Comparison of ENCODE assay signal across 1 cellular context in genomic region chr5:53025506-53025905, GRCh38.
TF ChIP-seq lines count a peak whose summit lies in the region.

No MANE protein-coding gene starts in this region.

TF ChIP-seq in HepG2, 621 proteins besides CTCF, POLR2A, EP300 and RAD21 (continued from another document and continues in another):
- TF ChIP-seq, protein P1, sequence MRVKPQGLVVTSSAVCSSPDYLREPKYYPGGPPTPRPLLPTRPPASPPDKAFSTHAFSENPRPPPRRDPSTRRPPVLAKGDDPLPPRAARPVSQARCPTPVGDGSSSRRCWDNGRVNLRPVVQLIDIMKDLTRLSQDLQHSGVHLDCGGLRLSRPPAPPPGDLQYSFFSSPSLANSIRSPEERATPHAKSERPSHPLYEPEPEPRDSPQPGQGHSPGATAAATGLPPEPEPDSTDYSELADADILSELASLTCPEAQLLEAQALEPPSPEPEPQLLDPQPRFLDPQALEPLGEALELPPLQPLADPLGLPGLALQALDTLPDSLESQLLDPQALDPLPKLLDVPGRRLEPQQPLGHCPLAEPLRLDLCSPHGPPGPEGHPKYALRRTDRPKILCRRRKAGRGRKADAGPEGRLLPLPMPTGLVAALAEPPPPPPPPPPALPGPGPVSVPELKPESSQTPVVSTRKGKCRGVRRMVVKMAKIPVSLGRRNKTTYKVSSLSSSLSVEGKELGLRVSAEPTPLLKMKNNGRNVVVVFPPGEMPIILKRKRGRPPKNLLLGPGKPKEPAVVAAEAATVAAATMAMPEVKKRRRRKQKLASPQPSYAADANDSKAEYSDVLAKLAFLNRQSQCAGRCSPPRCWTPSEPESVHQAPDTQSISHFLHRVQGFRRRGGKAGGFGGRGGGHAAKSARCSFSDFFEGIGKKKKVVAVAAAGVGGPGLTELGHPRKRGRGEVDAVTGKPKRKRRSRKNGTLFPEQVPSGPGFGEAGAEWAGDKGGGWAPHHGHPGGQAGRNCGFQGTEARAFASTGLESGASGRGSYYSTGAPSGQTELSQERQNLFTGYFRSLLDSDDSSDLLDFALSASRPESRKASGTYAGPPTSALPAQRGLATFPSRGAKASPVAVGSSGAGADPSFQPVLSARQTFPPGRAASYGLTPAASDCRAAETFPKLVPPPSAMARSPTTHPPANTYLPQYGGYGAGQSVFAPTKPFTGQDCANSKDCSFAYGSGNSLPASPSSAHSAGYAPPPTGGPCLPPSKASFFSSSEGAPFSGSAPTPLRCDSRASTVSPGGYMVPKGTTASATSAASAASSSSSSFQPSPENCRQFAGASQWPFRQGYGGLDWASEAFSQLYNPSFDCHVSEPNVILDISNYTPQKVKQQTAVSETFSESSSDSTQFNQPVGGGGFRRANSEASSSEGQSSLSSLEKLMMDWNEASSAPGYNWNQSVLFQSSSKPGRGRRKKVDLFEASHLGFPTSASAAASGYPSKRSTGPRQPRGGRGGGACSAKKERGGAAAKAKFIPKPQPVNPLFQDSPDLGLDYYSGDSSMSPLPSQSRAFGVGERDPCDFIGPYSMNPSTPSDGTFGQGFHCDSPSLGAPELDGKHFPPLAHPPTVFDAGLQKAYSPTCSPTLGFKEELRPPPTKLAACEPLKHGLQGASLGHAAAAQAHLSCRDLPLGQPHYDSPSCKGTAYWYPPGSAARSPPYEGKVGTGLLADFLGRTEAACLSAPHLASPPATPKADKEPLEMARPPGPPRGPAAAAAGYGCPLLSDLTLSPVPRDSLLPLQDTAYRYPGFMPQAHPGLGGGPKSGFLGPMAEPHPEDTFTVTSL (CRISPR knock-in tag; IDR thresholded peaks at IDR 0.05; ENCODE audit: borderline replicate concordance): 0 out of 2 replicates have a peak, but pooled peaks have one; percentile 36
- TF ChIP-seq ZNF274 (CRISPR knock-in tag; IDR thresholded peaks at IDR 0.05) (no peak), NR2F6 (IDR thresholded peaks at IDR 0.05) (no peak), NR2F6 (CRISPR knock-in tag; IDR thresholded peaks at IDR 0.05) (no peak), ZNF563 (CRISPR knock-in tag; IDR thresholded peaks at IDR 0.05) (no peak), SMAD1 (CRISPR knock-in tag; IDR thresholded peaks at IDR 0.05; ENCODE audit: borderline replicate concordance, low read depth) (no peak), FOSL2 (CRISPR knock-in tag; IDR thresholded peaks at IDR 0.05) (no peak), ZNF839 (CRISPR knock-in tag; IDR thresholded peaks at IDR 0.05; ENCODE audit: borderline replicate concordance) (no peak), KAT2B (IDR thresholded peaks at IDR 0.05; ENCODE audit: borderline replicate concordance, low read depth, low read length) (no peak), IKZF5 (CRISPR knock-in tag; IDR thresholded peaks at IDR 0.05) (no peak), ZNF30 (CRISPR knock-in tag; IDR thresholded peaks at IDR 0.05) (no peak), ZNF761 (CRISPR knock-in tag; conservative IDR thresholded peaks at IDR 0.05) (no peak), RARA (CRISPR knock-in tag; IDR thresholded peaks at IDR 0.05) (peak; percentile 40; the same call in 1 of the 2 replicates), ZNF777 (CRISPR knock-in tag; IDR thresholded peaks at IDR 0.05) (no peak), SMARCC2 (IDR thresholded peaks at IDR 0.05) (no peak), SMAD3 (CRISPR knock-in tag; IDR thresholded peaks at IDR 0.05) (no peak), ZNF446 (CRISPR knock-in tag; IDR thresholded peaks at IDR 0.05) (no peak), MAZ (IDR thresholded peaks at IDR 0.05; ENCODE audit: borderline replicate concordance, low read depth, low read length) (no peak), MAZ (CRISPR knock-in tag; IDR thresholded peaks at IDR 0.05; ENCODE audit: low read depth) (no peak), ZNF136 (CRISPR knock-in tag; IDR thresholded peaks at IDR 0.05; ENCODE audit: low read depth) (no peak), FOXA1 (IDR thresholded peaks at IDR 0.05) (no peak), FOXA1 (CRISPR knock-in tag; IDR thresholded peaks at IDR 0.05) (peak; percentile 86), ELF1 (CRISPR knock-in tag; IDR thresholded peaks at IDR 0.05) (no peak), ZNF883 (CRISPR knock-in tag; IDR thresholded peaks at IDR 0.05; ENCODE audit: not compliant biosample characterization) (no peak), POGZ (CRISPR knock-in tag; IDR thresholded peaks at IDR 0.05) (no peak), HNF4G (IDR thresholded peaks at IDR 0.05; ENCODE audit: borderline replicate concordance, low read depth, low read length) (no peak), HNF4G (CRISPR knock-in tag; IDR thresholded peaks at IDR 0.05; ENCODE audit: borderline replicate concordance, low read depth) (no peak), FOXO1 (CRISPR knock-in tag; IDR thresholded peaks at IDR 0.05) (no peak), ZNF253 (CRISPR knock-in tag; IDR thresholded peaks at IDR 0.05; ENCODE audit: borderline replicate concordance) (no peak), ZNF644 (CRISPR knock-in tag; IDR thresholded peaks at IDR 0.05; ENCODE audit: low read depth) (peak; percentile 23; the same call in 1 of the 2 replicates), PTBP1 (IDR thresholded peaks at IDR 0.05; ENCODE audit: low read depth, low read length, poor library complexity, severe bottlenecking) (no peak), PRMT3 (CRISPR knock-in tag; IDR thresholded peaks at IDR 0.05; ENCODE audit: borderline replicate concordance, low read depth) (no peak), GATAD2A (CRISPR knock-in tag; IDR thresholded peaks at IDR 0.05) (peak; percentile 79), MTA3 (CRISPR knock-in tag; IDR thresholded peaks at IDR 0.05) (no peak), ELF3 (CRISPR knock-in tag; IDR thresholded peaks at IDR 0.05) (peak; percentile 29; the same call in 1 of the 2 replicates), ZNF619 (CRISPR knock-in tag; IDR thresholded peaks at IDR 0.05) (no peak), GABPB1 (CRISPR knock-in tag; IDR thresholded peaks at IDR 0.05) (no peak), ZNF296 (CRISPR knock-in tag; conservative IDR thresholded peaks at IDR 0.05) (no peak), U2AF1 (optimal IDR thresholded peaks at IDR 0.05; ENCODE audit: low read depth, low read length) (no peak), ZNF672 (CRISPR knock-in tag; IDR thresholded peaks at IDR 0.05) (no peak), KDM2A (CRISPR knock-in tag; IDR thresholded peaks at IDR 0.05; ENCODE audit: borderline replicate concordance, low read depth) (no peak), ZNF430 (CRISPR knock-in tag; IDR thresholded peaks at IDR 0.05) (no peak), ZNF530 (CRISPR knock-in tag; IDR thresholded peaks at IDR 0.05; ENCODE audit: low read depth) (no peak), POLR2AphosphoS5 (IDR thresholded peaks at IDR 0.05; ENCODE audit: low read depth, low read length) (no peak), FOXC1 (CRISPR knock-in tag; IDR thresholded peaks at IDR 0.05; ENCODE audit: borderline replicate concordance) (no peak)
- TF ChIP-seq, protein P2, sequence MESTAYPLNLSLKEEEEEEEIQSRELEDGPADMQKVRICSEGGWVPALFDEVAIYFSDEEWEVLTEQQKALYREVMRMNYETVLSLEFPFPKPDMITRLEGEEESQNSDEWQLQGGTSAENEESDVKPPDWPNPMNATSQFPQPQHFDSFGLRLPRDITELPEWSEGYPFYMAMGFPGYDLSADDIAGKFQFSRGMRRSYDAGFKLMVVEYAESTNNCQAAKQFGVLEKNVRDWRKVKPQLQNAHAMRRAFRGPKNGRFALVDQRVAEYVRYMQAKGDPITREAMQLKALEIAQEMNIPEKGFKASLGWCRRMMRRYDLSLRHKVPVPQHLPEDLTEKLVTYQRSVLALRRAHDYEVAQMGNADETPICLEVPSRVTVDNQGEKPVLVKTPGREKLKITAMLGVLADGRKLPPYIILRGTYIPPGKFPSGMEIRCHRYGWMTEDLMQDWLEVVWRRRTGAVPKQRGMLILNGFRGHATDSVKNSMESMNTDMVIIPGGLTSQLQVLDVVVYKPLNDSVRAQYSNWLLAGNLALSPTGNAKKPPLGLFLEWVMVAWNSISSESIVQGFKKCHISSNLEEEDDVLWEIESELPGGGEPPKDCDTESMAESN (CRISPR knock-in tag; conservative IDR thresholded peaks at IDR 0.05): no peak
- TF ChIP-seq, protein P3, sequence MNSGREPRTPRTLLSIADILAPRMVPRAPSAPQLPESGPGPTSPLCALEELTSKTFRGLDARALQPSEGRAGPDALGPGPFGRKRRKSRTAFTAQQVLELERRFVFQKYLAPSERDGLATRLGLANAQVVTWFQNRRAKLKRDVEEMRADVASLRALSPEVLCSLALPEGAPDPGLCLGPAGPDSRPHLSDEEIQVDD (CRISPR knock-in tag; IDR thresholded peaks at IDR 0.05; ENCODE audit: borderline replicate concordance): no peak
- TF ChIP-seq, protein P4, sequence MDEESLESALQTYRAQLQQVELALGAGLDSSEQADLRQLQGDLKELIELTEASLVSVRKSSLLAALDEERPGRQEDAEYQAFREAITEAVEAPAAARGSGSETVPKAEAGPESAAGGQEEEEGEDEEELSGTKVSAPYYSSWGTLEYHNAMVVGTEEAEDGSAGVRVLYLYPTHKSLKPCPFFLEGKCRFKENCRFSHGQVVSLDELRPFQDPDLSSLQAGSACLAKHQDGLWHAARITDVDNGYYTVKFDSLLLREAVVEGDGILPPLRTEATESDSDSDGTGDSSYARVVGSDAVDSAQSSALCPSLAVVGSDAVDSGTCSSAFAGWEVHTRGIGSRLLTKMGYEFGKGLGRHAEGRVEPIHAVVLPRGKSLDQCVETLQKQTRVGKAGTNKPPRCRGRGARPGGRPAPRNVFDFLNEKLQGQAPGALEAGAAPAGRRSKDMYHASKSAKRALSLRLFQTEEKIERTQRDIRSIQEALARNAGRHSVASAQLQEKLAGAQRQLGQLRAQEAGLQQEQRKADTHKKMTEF (CRISPR knock-in tag; IDR thresholded peaks at IDR 0.05): peak; percentile 41; the same call in 1 of the 2 replicates
- TF ChIP-seq, protein P5, sequence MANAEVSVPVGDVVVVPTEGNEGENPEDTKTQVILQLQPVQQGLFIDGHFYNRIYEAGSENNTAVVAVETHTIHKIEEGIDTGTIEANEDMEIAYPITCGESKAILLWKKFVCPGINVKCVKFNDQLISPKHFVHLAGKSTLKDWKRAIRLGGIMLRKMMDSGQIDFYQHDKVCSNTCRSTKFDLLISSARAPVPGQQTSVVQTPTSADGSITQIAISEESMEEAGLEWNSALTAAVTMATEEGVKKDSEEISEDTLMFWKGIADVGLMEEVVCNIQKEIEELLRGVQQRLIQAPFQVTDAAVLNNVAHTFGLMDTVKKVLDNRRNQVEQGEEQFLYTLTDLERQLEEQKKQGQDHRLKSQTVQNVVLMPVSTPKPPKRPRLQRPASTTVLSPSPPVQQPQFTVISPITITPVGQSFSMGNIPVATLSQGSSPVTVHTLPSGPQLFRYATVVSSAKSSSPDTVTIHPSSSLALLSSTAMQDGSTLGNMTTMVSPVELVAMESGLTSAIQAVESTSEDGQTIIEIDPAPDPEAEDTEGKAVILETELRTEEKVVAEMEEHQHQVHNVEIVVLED (CRISPR knock-in tag; IDR thresholded peaks at IDR 0.05; ENCODE audit: borderline replicate concordance): no peak
- TF ChIP-seq, protein P6, sequence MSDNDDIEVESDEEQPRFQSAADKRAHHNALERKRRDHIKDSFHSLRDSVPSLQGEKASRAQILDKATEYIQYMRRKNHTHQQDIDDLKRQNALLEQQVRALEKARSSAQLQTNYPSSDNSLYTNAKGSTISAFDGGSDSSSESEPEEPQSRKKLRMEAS (IDR thresholded peaks at IDR 0.05): peak; percentile 43; the same call in 1 of the 2 replicates
- TF ChIP-seq, protein P7, sequence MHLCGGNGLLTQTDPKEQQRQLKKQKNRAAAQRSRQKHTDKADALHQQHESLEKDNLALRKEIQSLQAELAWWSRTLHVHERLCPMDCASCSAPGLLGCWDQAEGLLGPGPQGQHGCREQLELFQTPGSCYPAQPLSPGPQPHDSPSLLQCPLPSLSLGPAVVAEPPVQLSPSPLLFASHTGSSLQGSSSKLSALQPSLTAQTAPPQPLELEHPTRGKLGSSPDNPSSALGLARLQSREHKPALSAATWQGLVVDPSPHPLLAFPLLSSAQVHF (CRISPR knock-in tag; IDR thresholded peaks at IDR 0.05): no peak
- TF ChIP-seq, protein P8, sequence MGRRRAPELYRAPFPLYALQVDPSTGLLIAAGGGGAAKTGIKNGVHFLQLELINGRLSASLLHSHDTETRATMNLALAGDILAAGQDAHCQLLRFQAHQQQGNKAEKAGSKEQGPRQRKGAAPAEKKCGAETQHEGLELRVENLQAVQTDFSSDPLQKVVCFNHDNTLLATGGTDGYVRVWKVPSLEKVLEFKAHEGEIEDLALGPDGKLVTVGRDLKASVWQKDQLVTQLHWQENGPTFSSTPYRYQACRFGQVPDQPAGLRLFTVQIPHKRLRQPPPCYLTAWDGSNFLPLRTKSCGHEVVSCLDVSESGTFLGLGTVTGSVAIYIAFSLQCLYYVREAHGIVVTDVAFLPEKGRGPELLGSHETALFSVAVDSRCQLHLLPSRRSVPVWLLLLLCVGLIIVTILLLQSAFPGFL (CRISPR knock-in tag; IDR thresholded peaks at IDR 0.05): no peak
- TF ChIP-seq, protein P9, sequence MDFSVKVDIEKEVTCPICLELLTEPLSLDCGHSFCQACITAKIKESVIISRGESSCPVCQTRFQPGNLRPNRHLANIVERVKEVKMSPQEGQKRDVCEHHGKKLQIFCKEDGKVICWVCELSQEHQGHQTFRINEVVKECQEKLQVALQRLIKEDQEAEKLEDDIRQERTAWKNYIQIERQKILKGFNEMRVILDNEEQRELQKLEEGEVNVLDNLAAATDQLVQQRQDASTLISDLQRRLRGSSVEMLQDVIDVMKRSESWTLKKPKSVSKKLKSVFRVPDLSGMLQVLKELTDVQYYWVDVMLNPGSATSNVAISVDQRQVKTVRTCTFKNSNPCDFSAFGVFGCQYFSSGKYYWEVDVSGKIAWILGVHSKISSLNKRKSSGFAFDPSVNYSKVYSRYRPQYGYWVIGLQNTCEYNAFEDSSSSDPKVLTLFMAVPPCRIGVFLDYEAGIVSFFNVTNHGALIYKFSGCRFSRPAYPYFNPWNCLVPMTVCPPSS (IDR thresholded peaks at IDR 0.05): no peak
- TF ChIP-seq, protein P10, sequence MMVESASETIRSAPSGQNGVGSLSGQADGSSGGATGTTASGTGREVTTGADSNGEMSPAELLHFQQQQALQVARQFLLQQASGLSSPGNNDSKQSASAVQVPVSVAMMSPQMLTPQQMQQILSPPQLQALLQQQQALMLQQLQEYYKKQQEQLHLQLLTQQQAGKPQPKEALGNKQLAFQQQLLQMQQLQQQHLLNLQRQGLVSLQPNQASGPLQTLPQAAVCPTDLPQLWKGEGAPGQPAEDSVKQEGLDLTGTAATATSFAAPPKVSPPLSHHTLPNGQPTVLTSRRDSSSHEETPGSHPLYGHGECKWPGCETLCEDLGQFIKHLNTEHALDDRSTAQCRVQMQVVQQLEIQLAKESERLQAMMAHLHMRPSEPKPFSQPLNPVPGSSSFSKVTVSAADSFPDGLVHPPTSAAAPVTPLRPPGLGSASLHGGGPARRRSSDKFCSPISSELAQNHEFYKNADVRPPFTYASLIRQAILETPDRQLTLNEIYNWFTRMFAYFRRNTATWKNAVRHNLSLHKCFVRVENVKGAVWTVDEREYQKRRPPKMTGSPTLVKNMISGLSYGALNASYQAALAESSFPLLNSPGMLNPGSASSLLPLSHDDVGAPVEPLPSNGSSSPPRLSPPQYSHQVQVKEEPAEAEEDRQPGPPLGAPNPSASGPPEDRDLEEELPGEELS (CRISPR knock-in tag; IDR thresholded peaks at IDR 0.05): 0 out of 2 replicates have a peak, but pooled peaks have one; percentile 22
